15 cellular contexts compared by ENCODE assay signal in the genomic region with DNA sequence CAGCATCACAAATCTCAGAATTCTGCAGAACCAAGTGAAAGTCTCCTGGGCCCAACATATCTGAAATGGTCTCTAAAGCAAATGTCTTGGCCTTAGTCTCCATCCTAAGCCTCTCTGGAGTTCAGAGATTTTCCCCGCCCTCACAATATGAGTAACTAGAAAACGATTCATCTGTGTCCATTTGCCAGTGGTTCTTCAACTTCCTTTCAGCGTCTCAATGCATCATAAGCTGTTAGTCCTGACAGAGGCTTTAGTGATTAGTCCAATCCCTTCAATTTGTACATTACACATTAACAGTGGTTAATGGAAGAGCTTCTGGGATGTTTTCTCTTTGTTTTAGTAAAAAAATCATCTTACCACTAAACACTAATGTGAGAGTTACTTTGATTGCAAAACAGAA. TPM values are rescaled to one million over a fixed set of nuclear protein-coding genes. Genes with fewer than 3 reads are reported as not detected.
DNase-seq lines count a peak whose midpoint lies in the region; ATAC-seq, FAIRE-seq and TF ChIP-seq lines count a peak whose summit lies in the region.
"Had no signal": no experiment of that assay in that cellular context is flagged by ENCODE, and none has a peak within 500 bp of the region (broad histone marks: within the 10 kb centered on the region; RNA-seq: fewer than 3 reads in every experiment).

No MANE protein-coding gene starts in this region.

- H3K27me3 ChIP-seq in ACC112 (ENCODE audit: insufficient read depth, low read length) (no peaks in the 10 kb centered on the region), colonic mucosa (no peaks in the 10 kb centered on the region)
- H3K27me3 ChIP-seq: adrenal gland, vagina had no signal

- H3K27ac ChIP-seq in ACC112 (ENCODE audit: low read depth, low read length): peak overlapping the region; percentile 19; the same call in 1 of the 2 replicates
- peak overlapping the region; percentile 23 for H3K27ac ChIP-seq in angular gyrus (ENCODE audit: low read depth, low read length)
- no peak overlapping the region for H3K27ac ChIP-seq in colonic mucosa
- H3K27ac ChIP-seq: vagina had no signal

- peak; percentile 84 for FAIRE-seq in H54 (lab: Jason Lieb, UNC)
- FAIRE-seq: endometrium had no signal

- intact Hi-C loops in colonic mucosa (cut with DNase I): no loop called here

- TF ChIP-seq POLR2A in H54 (IDR thresholded peaks at IDR 0.05; ENCODE audit: low read depth, low read length): no peak

- H3K79me2 ChIP-seq in ACC112 (ENCODE audit: control insufficient read depth, insufficient read depth, low read length, unreplicated experiment): no peaks in the 10 kb centered on the region

- DNase-seq in H54 (ENCODE audit: insufficient read length, low spot score) (no peak), foreskin fibroblast (peak; percentile 56 to 71), HuH-7 (ENCODE audit: low spot score) (no peak), colonic mucosa (no peak)
- DNase-seq in activated CD4-positive, alpha-beta T cell treated with anti-CD3 and anti-CD28 coated beads for 1 hour: no peak
- DNase-seq: activated CD4-positive, CD25-positive, alpha-beta regulatory T cell treated with anti-CD3 and anti-CD28 coated beads, Interleukin-2, amount 50 U/mL, for 72 hours; DMS79 treated with DMSO at 0.1 percent for 48 hours; NCI-H2107; stimulated activated naive CD4-positive, alpha-beta T cell had no signal

- no peak overlapping the region for H3K4me3 ChIP-seq in ACC112 (ENCODE audit: low read depth, low read length)
- H3K4me3 ChIP-seq in foreskin fibroblast (ENCODE audit: low read depth in 1 of 2, low read length in 2 of 2): no peak overlapping the region
- no peak overlapping the region for H3K4me3 ChIP-seq in colonic mucosa
- H3K4me3 ChIP-seq: adrenal gland, vagina had no signal

- peaks cover 17% of the 10 kb centered on the region; the same call in 1 of the 2 replicates for H3K36me3 ChIP-seq in ACC112 (ENCODE audit: insufficient read depth, low read length)
- H3K36me3 ChIP-seq in colonic mucosa: no peaks in the 10 kb centered on the region

- peaks cover 12% of the 10 kb centered on the region for H3K4me1 ChIP-seq in ACC112 (ENCODE audit: control insufficient read depth, insufficient read depth, low read length, unreplicated experiment)
- no peaks in the 10 kb centered on the region for H3K4me1 ChIP-seq in colonic mucosa
- H3K4me1 ChIP-seq: vagina had no signal

- no peak overlapping the region for H2AFZ ChIP-seq in ACC112 (ENCODE audit: low read length, unreplicated experiment)

- TF ChIP-seq CTCF in foreskin fibroblast (IDR thresholded peaks at IDR 0.05; ENCODE audit: low read depth, low read length): no peak
- no peak for TF ChIP-seq CTCF in colonic mucosa (IDR thresholded peaks at IDR 0.05)

- H3K9me3 ChIP-seq in colonic mucosa: no peaks in the 10 kb centered on the region
- H3K9me3 ChIP-seq: adrenal gland, vagina had no signal

- ATAC-seq in HG03175 (IDR thresholded peaks at IDR 0.05; ENCODE audit: unreplicated experiment): no peak

- no peak overlapping the region for H3K9ac ChIP-seq in colonic mucosa (ENCODE audit: low read depth in 2 of 2, low read length in 2 of 2)

RNA-seq across cellular contexts. Expression of a gene that starts 17.4 kb away (rescaled TPM):
- total RNA-seq in colonic mucosa: 100 to 1,000 TPM in 1 of 2 donors, 10 to 100 TPM in 1; 93.6 to 233 TPM

RNA-seq across cellular contexts. Expression of a gene that starts 17.9 kb away (rescaled TPM):
- 10 to 100 TPM; 42.0 to 43.1 TPM for total RNA-seq in colonic mucosa

RNA-seq across cellular contexts. Expression of a gene that starts 49.7 kb away (rescaled TPM):
- total RNA-seq in colonic mucosa: under 1 TPM in 1 of 2 donors, not detected in 1; 0.24 TPM
- total RNA-seq: vagina had no signal

Comparison
In these comparisons a context has a peak if more than half of its experiments do, and no peak if none do; other contexts are left out.
1. DNase-seq: peak in foreskin fibroblast (2 of 2); none in H54 (single experiment), HuH-7 (single experiment), activated CD4-positive, alpha-beta T cell treated with anti-CD3 and anti-CD28 coated beads for 1 hour (single experiment) and colonic mucosa (single experiment).